In genomic region chr1:111598534-111598933, GRCh38 we compare ENCODE assay signal across 1 cellular context.
TF ChIP-seq lines count a peak whose summit lies in the region.

No MANE protein-coding gene starts in this region.

TF ChIP-seq in GM12878, 131 proteins besides CTCF, POLR2A, EP300 and RAD21 (continued from another document):
- TF ChIP-seq ZNF687 (IDR thresholded peaks at IDR 0.05) (peak; percentile 50; the same call in 1 of the 2 replicates), PAX5 (IDR thresholded peaks at IDR 0.05; ENCODE audit: borderline replicate concordance, low read depth, low read length) (peak; percentile 59; the same call in 1 of the 2 replicates), TCF3 (IDR thresholded peaks at IDR 0.05; ENCODE audit: borderline replicate concordance, insufficient read depth, low read depth, low read length) (0 out of 2 replicates have a peak, but pooled peaks have one; percentile 23), IRF4 (IDR thresholded peaks at IDR 0.05; ENCODE audit: low read depth, low read length) (0 out of 2 replicates have a peak, but pooled peaks have one; percentile 48), POU2F2 (IDR thresholded peaks at IDR 0.05; ENCODE audit: borderline replicate concordance, low read depth, low read length) (peak; percentile 13; the same call in 1 of the 3 replicates), TCF12 (IDR thresholded peaks at IDR 0.05; ENCODE audit: low read depth, low read length) (peak; percentile 84), BCL11A (IDR thresholded peaks at IDR 0.05; ENCODE audit: low read depth, low read length) (0 out of 2 replicates have a peak, but pooled peaks have one; percentile 16), YY1 (IDR thresholded peaks at IDR 0.05; ENCODE audit: low read depth, low read length) (0 out of 2 replicates have a peak, but pooled peaks have one; percentile 18), MTA3 (IDR thresholded peaks at IDR 0.05; ENCODE audit: borderline replicate concordance, low read length) (no peak), EED (IDR thresholded peaks at IDR 0.05; ENCODE audit: low read depth) (peak; percentile 54), POLR2AphosphoS5 (IDR thresholded peaks at IDR 0.05; ENCODE audit: low read length) (peak; percentile 81), RUNX3 (IDR thresholded peaks at IDR 0.05; ENCODE audit: low read length) (peak; percentile 94), PKNOX1 (IDR thresholded peaks at IDR 0.05) (no peak)
- TF ChIP-seq, protein P1, sequence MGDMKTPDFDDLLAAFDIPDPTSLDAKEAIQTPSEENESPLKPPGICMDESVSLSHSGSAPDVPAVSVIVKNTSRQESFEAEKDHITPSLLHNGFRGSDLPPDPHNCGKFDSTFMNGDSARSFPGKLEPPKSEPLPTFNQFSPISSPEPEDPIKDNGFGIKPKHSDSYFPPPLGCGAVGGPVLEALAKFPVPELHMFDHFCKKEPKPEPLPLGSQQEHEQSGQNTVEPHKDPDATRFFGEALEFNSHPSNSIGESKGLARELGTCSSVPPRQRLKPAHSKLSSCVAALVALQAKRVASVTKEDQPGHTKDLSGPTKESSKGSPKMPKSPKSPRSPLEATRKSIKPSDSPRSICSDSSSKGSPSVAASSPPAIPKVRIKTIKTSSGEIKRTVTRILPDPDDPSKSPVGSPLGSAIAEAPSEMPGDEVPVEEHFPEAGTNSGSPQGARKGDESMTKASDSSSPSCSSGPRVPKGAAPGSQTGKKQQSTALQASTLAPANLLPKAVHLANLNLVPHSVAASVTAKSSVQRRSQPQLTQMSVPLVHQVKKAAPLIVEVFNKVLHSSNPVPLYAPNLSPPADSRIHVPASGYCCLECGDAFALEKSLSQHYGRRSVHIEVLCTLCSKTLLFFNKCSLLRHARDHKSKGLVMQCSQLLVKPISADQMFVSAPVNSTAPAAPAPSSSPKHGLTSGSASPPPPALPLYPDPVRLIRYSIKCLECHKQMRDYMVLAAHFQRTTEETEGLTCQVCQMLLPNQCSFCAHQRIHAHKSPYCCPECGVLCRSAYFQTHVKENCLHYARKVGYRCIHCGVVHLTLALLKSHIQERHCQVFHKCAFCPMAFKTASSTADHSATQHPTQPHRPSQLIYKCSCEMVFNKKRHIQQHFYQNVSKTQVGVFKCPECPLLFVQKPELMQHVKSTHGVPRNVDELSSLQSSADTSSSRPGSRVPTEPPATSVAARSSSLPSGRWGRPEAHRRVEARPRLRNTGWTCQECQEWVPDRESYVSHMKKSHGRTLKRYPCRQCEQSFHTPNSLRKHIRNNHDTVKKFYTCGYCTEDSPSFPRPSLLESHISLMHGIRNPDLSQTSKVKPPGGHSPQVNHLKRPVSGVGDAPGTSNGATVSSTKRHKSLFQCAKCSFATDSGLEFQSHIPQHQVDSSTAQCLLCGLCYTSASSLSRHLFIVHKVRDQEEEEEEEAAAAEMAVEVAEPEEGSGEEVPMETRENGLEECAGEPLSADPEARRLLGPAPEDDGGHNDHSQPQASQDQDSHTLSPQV (IDR thresholded peaks at IDR 0.05) = peak; percentile 12; the same call in 1 of the 2 replicates
